Comparison of ENCODE assay signal across 21 cellular contexts in the genomic region with DNA sequence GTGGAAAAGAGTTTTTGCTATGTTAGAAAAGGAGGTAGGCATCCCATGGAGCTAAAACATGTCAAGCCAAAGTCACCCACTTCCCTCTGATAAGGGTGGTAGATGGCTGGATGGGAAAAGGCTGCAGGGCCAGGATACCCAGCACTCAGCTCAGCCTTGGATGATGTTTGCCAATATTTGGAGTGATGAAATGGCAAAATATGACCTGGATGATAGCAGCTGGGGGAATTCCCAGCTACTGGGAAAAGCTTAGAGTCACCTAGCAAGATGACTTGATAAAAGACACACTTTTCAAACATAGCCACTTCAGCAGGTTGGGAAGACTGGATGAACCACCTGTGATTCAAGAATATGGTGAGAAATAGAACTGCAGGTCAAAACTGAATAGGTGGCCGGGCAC. TPM values are rescaled to one million over a fixed set of nuclear protein-coding genes. Genes with fewer than 3 reads are reported as not detected.
DNase-seq lines count a peak whose midpoint lies in the region; ATAC-seq, FAIRE-seq and TF ChIP-seq lines count a peak whose summit lies in the region.
"Had no signal": no experiment of that assay in that cellular context is flagged by ENCODE, and none has a peak within 500 bp of the region (broad histone marks: within the 10 kb centered on the region; RNA-seq: fewer than 3 reads in every experiment).

No MANE protein-coding gene starts in this region.

- CTCF ChIA-PET in HepG2 (lab: Yijun Ruan, JAX; ENCODE audit: low intra/inter-chr PET ratio, low total read pairs) = no interaction called here

- no peaks in the 10 kb centered on the region for H3K36me3 ChIP-seq in liver (ENCODE audit: control insufficient read depth in 4 of 4, insufficient read depth in 3 of 4, low read depth in 1 of 4, low read length in 3 of 4)
- no peaks in the 10 kb centered on the region for H3K36me3 ChIP-seq in HepG2 (replicated peaks in 1 of 2; ENCODE audit: control insufficient read depth in 1 of 2, insufficient read depth in 2 of 2, low read length in 2 of 2)
- no peaks in the 10 kb centered on the region for H3K36me3 ChIP-seq in bronchial epithelial cell (ENCODE audit: control insufficient read depth, insufficient read depth, low read length)
- H3K36me3 ChIP-seq: stomach had no signal

- in situ Hi-C loops in HepG2 (cut with HindIII; ENCODE audit: extremely low pct_ligation_motif_present, low pct_unique_long_range_greater_than_20kb) = no loop called here

- peaks cover 3% of the 10 kb centered on the region for H3K27me3 Mint-ChIP-seq in activated T-cell treated with anti-CD3 and anti-CD28 coated beads, Interleukin-2, amount 50 U/mL, for 4 hours (ENCODE audit: low read depth)

- H3K9me3 ChIP-seq in liver (ENCODE audit: control insufficient read depth in 4 of 4, low read length in 3 of 4) = no peaks in the 10 kb centered on the region
- H3K9me3 ChIP-seq in HepG2 (ENCODE audit: low read length) = no peaks in the 10 kb centered on the region
- H3K9me3 ChIP-seq: stomach had no signal

- H3K27ac ChIP-seq in liver (ENCODE audit: low read depth in 1 of 2, low read length in 2 of 2) (peak overlapping the region; percentile 3 to 21), HepG2 (ENCODE audit: extremely low read length, insufficient read depth, low read length) (no peak overlapping the region)

- TF ChIP-seq EP300 in HepG2 (IDR thresholded peaks at IDR 0.05; ENCODE audit: low read depth in 2 of 2, low read length in 2 of 2) = no peak
- TF ChIP-seq EP300 in HepG2 (CRISPR knock-in tag; IDR thresholded peaks at IDR 0.05; ENCODE audit: borderline replicate concordance) = no peak

- H4K20me1 ChIP-seq in HepG2 (ENCODE audit: insufficient read depth, low read length) = no peaks in the 10 kb centered on the region

- WGBS in liver = 94% methylated on average over 1 of the region's 1 CpG
- WGBS in HepG2 (ENCODE audit: low lambda C conversion rate) = 53% methylated on average over 1 of the region's 1 CpG

- intact Hi-C loops in HepG2 (cut with micrococcal nuclease; ENCODE audit: unreplicated experiment) (no loop called here), left colon (cut with DNase I, micrococcal nuclease) (no loop called here)

- no peak overlapping the region for H3K4me2 ChIP-seq in HepG2 (ENCODE audit: low read depth, low read length)

- H3K79me2 ChIP-seq in HepG2 (ENCODE audit: insufficient read depth, low read length) = no peaks in the 10 kb centered on the region

- H3K27me3 ChIP-seq in liver (ENCODE audit: control insufficient read depth in 4 of 4, insufficient read depth in 4 of 4, low read length in 3 of 4) (no peaks in the 10 kb centered on the region), HepG2 (ENCODE audit: control insufficient read depth in 1 of 2, insufficient read depth in 2 of 2, low read length in 2 of 2) (peaks cover 5 to 52% of the 10 kb centered on the region in 2 experiments; a peak in 4 of 5 replicates), bronchial epithelial cell (ENCODE audit: control insufficient read depth, insufficient read depth, low read length) (no peaks in the 10 kb centered on the region)

- POLR2A ChIA-PET in HepG2 (lab: Yijun Ruan, JAX) = no interaction called here

- BruUV-seq in HepG2 (replicated peaks; lab: Mats Ljungman, UMichigan) = no TSS peak

- TF ChIP-seq CTCF in liver (IDR thresholded peaks at IDR 0.05; ENCODE audit: low read depth, low read length, missing input control) (no peak), HepG2 (CRISPR knock-in tag; IDR thresholded peaks at IDR 0.05) (no peak), bronchial epithelial cell (IDR thresholded peaks at IDR 0.05; ENCODE audit: insufficient read depth, low read length, severe bottlenecking) (no peak)

- H3K4me3 ChIP-seq in liver (ENCODE audit: low read depth in 1 of 3, low read length in 3 of 3) = no peak overlapping the region
- H3K4me3 ChIP-seq in HepG2 (replicated peaks in 1 of 3; ENCODE audit: insufficient read depth in 1 of 3, low read depth in 2 of 3, low read length in 3 of 3) = no peak overlapping the region
- H3K4me3 ChIP-seq in bronchial epithelial cell (ENCODE audit: low read depth, low read length) = no peak overlapping the region
- H3K4me3 ChIP-seq: stomach had no signal

- TF ChIP-seq RAD21 in liver (IDR thresholded peaks at IDR 0.05) (no peak), HepG2 (CRISPR knock-in tag; IDR thresholded peaks at IDR 0.05) (no peak)

- no peak overlapping the region for H3K9ac ChIP-seq in liver (ENCODE audit: low read depth in 1 of 2, low read length in 2 of 2)
- H3K9ac ChIP-seq in HepG2 (ENCODE audit: insufficient read depth, low read depth, low read length) = no peak overlapping the region

- H3K4me1 Mint-ChIP-seq in activated T-cell treated with anti-CD3 and anti-CD28 coated beads, Interleukin-2, amount 50 U/mL, for 4 hours (ENCODE audit: low read depth) = no peaks in the 10 kb centered on the region
- H3K4me1 Mint-ChIP-seq: immature natural killer cell had no signal

- TF ChIP-seq POLR2A in HepG2 (IDR thresholded peaks at IDR 0.05; ENCODE audit: insufficient read depth in 1 of 2, low read depth in 2 of 2, low read length in 2 of 2) = no peak

- no peak overlapping the region for H3K4me3 Mint-ChIP-seq in activated T-cell treated with anti-CD3 and anti-CD28 coated beads, Interleukin-2, amount 50 U/mL, for 4 hours
- H3K4me3 Mint-ChIP-seq: activated T-helper 1 cell treated with anti-CD3 and anti-CD28 coated beads, Interleukin-12 subunit alpha, Interleukin-12 subunit beta, Interleukin-2, Interleukin-4 antibody, amounts not matched to agents 30 ng/mL and 10 ng/mL and 1 ng/mL, durations not matched to agents 14 hours and 24 hours and 36 hours; IgD-negative memory B cell; immature natural killer cell had no signal

- no peak for ATAC-seq in HepG2
- ATAC-seq in activated T-cell treated with anti-CD3 and anti-CD28 coated beads, Interleukin-2, amount 50 U/mL, for 4 hours = no peak
- ATAC-seq in left colon = no peak
- no peak for ATAC-seq in HG02588 (IDR thresholded peaks at IDR 0.05; ENCODE audit: unreplicated experiment)

- H3K36me3 Mint-ChIP-seq in activated T-cell treated with anti-CD3 and anti-CD28 coated beads, Interleukin-2, amount 50 U/mL, for 4 hours (ENCODE audit: insufficient read depth) = no peaks in the 10 kb centered on the region
- H3K36me3 Mint-ChIP-seq: IgD-negative memory B cell, immature natural killer cell had no signal

- no peaks in the 10 kb centered on the region for H3K9me3 Mint-ChIP-seq in activated T-cell treated with anti-CD3 and anti-CD28 coated beads, Interleukin-2, amount 50 U/mL, for 4 hours
- H3K9me3 Mint-ChIP-seq: activated T-helper 1 cell treated with anti-CD3 and anti-CD28 coated beads, Interleukin-12 subunit alpha, Interleukin-12 subunit beta, Interleukin-2, Interleukin-4 antibody, amounts not matched to agents 30 ng/mL and 10 ng/mL and 1 ng/mL, durations not matched to agents 14 hours and 24 hours and 36 hours; IgD-negative memory B cell; immature natural killer cell had no signal

- H2AFZ ChIP-seq in HepG2 (ENCODE audit: low read length) = no peak overlapping the region

- peaks cover 0 to 3% (median under 1%) of the 10 kb centered on the region in 4 donors for H3K4me1 ChIP-seq in liver (ENCODE audit: control insufficient read depth in 4 of 4, insufficient read depth in 4 of 4, low read length in 3 of 4)
- peaks cover 26% of the 10 kb centered on the region for H3K4me1 ChIP-seq in HepG2 (ENCODE audit: insufficient read depth, low read length)

- DNase-seq in HepG2 (ENCODE audit: low spot score) = no peak
- DNase-seq in bronchial epithelial cell (ENCODE audit: low read depth) = peak; percentile 31
- DNase-seq in iris pigment epithelial cell (ENCODE audit: low read depth) = peak; percentile 35
- DNase-seq in GM19238 (ENCODE audit: insufficient read length, low spot score) = no peak
- DNase-seq in activated T-cell treated with anti-CD3 and anti-CD28 coated beads, Interleukin-2, amount 50 U/mL, for 4 hours = no peak
- no peak for DNase-seq in left colon
- DNase-seq: activated CD4-positive, CD25-positive, alpha-beta regulatory T cell; cerebellar nuclear complex; glutamatergic neuron; immature natural killer cell; NCI-H2029 treated with DMSO at 0.1 percent for 48 hours; NCI-H526; SHP77 treated with DMSO at 0.1 percent for 48 hours; stomach had no signal

- FAIRE-seq in HepG2 (lab: Jason Lieb, UNC) (no peak), bronchial epithelial cell (lab: Jason Lieb, UNC) (no peak)

TF ChIP-seq in liver, 16 proteins besides CTCF, POLR2A, EP300 and RAD21 (continues in another document):
- TF ChIP-seq GABPA (IDR thresholded peaks at IDR 0.05 in 1 of 2, conservative IDR thresholded peaks at IDR 0.05 in 1 of 2) (no peak), TAF1 (conservative IDR thresholded peaks at IDR 0.05) (no peak)

TF ChIP-seq in HepG2, 621 proteins besides CTCF, POLR2A, EP300 and RAD21 (continues in another document):
- TF ChIP-seq ZNF747 (CRISPR knock-in tag; IDR thresholded peaks at IDR 0.05; ENCODE audit: borderline replicate concordance) = no peak

RNA-seq across cellular contexts. Expression of a gene that starts 10.1 kb away (rescaled TPM):
- under 1 TPM; 0.08 to 0.09 TPM for total RNA-seq in liver
- under 1 TPM in 1 of 2 donors, not detected in 1; 0.09 TPM for polyA plus RNA-seq in liver
- not detected in 2 replicates for total RNA-seq in HepG2 (2016; rRNA removed; fragmentation: Illumina TruSeq; extraction: Trizol)
- not detected in 2 replicates for total RNA-seq in HepG2 (2016; cell fraction: cytosol; rRNA removed; fragmentation: Illumina TruSeq; extraction: Trizol; ENCODE audit: low read depth)
- not detected in 2 replicates for total RNA-seq in HepG2 (2016; cell fraction: insoluble cytoplasmic fraction; rRNA removed; fragmentation: Illumina TruSeq; extraction: Trizol)
- total RNA-seq in HepG2 (2016; cell fraction: membrane; rRNA removed; fragmentation: Illumina TruSeq; extraction: Trizol) = not detected in 2 replicates
- total RNA-seq in HepG2 (2016; cell fraction: nucleus; rRNA removed; fragmentation: Illumina TruSeq; extraction: Trizol) = not detected in 2 replicates
- not detected in 2 replicates for polyA plus RNA-seq in HepG2 (2011; rRNA removed)
- polyA plus RNA-seq in HepG2 (2011; cell fraction: cytosol; rRNA removed) = not detected in 2 replicates
- not detected in 2 replicates for polyA plus RNA-seq in HepG2 (2011; cell fraction: nucleus; rRNA removed)
- polyA plus RNA-seq in HepG2 (2012) = not detected in 2 replicates
- not detected in 2 replicates for polyA plus RNA-seq in HepG2 (2016; cell fraction: cytosol; fragmentation: Illumina TruSeq; extraction: Trizol; ENCODE audit: low read depth)
- not detected in 2 replicates for polyA plus RNA-seq in HepG2 (2016; cell fraction: insoluble cytoplasmic fraction; fragmentation: Illumina TruSeq; extraction: Trizol; ENCODE audit: low read depth)
- polyA plus RNA-seq in HepG2 (2016; cell fraction: membrane; fragmentation: Illumina TruSeq; extraction: Trizol; ENCODE audit: low read depth) = not detected in 2 replicates
- not detected in 2 replicates for polyA plus RNA-seq in HepG2 (2016; cell fraction: nucleus; fragmentation: Illumina TruSeq; extraction: Trizol; ENCODE audit: insufficient read depth, low read depth)
- polyA minus RNA-seq in HepG2 (2011; rRNA and poly(A)+ RNA removed; ENCODE audit: low replicate concordance) = not detected in 2 replicates
- polyA minus RNA-seq in HepG2 (2011; cell fraction: cytosol; rRNA and poly(A)+ RNA removed) = not detected in 2 replicates
- not detected in 2 replicates for polyA minus RNA-seq in HepG2 (2011; cell fraction: nucleus; rRNA and poly(A)+ RNA removed)
- total RNA-seq in bronchial epithelial cell = not detected in 2 replicates
- not detected for total RNA-seq in activated T-cell treated with anti-CD3 and anti-CD28 coated beads, Interleukin-2, amount 50 U/mL, for 4 hours
- not detected for total RNA-seq in left colon
- total RNA-seq: renal cortical epithelial cell, ureter had no signal
- polyA plus RNA-seq: IgD-negative memory B cell, immature natural killer cell, neural cell had no signal

Comparison
In these comparisons a context has a peak if more than half of its experiments do, and no peak if none do; other contexts are left out.
1. DNase-seq: peak in bronchial epithelial cell (single experiment) and iris pigment epithelial cell (single experiment); none in HepG2 (single experiment), GM19238 (single experiment), activated T-cell treated with anti-CD3 and anti-CD28 coated beads, Interleukin-2, amount 50 U/mL, for 4 hours (single experiment) and left colon (0 of 2).